17 cellular contexts compared by ENCODE assay signal in the genomic region with DNA sequence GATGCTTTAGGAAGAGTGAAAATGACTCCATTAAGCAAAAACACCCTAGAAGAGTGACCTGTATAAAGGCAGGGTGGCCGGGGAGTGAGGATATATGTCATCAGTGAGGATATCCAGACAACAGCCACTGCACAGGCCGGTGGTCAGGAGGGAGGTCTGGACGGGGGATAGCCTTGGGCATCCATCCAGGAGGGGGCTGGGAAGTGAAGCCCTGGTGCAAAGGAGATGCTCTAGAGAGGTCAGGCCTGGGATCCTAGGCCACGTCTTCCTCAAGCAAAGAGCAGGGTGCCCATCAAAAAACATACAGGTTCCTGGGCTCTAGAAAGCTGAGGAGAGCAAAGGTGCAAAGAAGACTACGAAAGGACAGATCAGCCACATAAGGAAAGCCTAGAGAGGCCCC. TPM values are rescaled to one million over a fixed set of nuclear protein-coding genes. Genes with fewer than 3 reads are reported as not detected.
DNase-seq lines count a peak whose midpoint lies in the region; FAIRE-seq and TF ChIP-seq lines count a peak whose summit lies in the region.
"Had no signal": no experiment of that assay in that cellular context is flagged by ENCODE, and none has a peak within 500 bp of the region (broad histone marks: within the 10 kb centered on the region; RNA-seq: fewer than 3 reads in every experiment).

No MANE protein-coding gene starts in this region.

- CTCF ChIA-PET in A673 (lab: Charles Lee): no interaction called here

- H3K4me1 Mint-ChIP-seq in astrocyte (ENCODE audit: low read depth, unreplicated experiment) (peaks cover 9% of the 10 kb centered on the region), immature natural killer cell (no peaks in the 10 kb centered on the region)

- H3K27ac ChIP-seq in A673 (ENCODE audit: low read depth, low read length, poor library complexity, severe bottlenecking): peak overlapping the region; percentile 55
- no peak overlapping the region for H3K27ac ChIP-seq in astrocyte (ENCODE audit: low read depth, low read length)
- H3K27ac ChIP-seq in layer of hippocampus (ENCODE audit: low read depth, low read length): peak overlapping the region; percentile 82
- H3K27ac ChIP-seq: SJSA1, thyroid gland had no signal

- POLR2A ChIA-PET in A673 (lab: Charles Lee; ENCODE audit: low non-redundant PET): no interaction called here

- H3K9ac ChIP-seq in astrocyte (ENCODE audit: low read length): peak overlapping the region; percentile 47

- H3K27me3 ChIP-seq in A673 (replicated peaks; ENCODE audit: insufficient read depth, low read depth, low read length, poor library complexity): no peaks in the 10 kb centered on the region
- H3K27me3 ChIP-seq in astrocyte (ENCODE audit: insufficient read depth, low read length): no peaks in the 10 kb centered on the region
- no peaks in the 10 kb centered on the region for H3K27me3 ChIP-seq in layer of hippocampus (ENCODE audit: control insufficient read depth, insufficient read depth, low read length)
- H3K27me3 ChIP-seq: SJSA1, thyroid gland had no signal

- no peak overlapping the region for H2AFZ ChIP-seq in astrocyte (ENCODE audit: low read depth, low read length)

- H3K9me3 Mint-ChIP-seq in astrocyte (ENCODE audit: unreplicated experiment): no peaks in the 10 kb centered on the region
- no peaks in the 10 kb centered on the region for H3K9me3 Mint-ChIP-seq in immature natural killer cell
- H3K9me3 Mint-ChIP-seq: activated naive CD8-positive, alpha-beta T cell treated with anti-CD3 and anti-CD28 coated beads for 36 hours had no signal

- no peak for FAIRE-seq in astrocyte (lab: Jason Lieb, UNC)
- FAIRE-seq: frontal cortex, GM18507 had no signal

- H3K4me3 ChIP-seq in A673 (ENCODE audit: low read depth, low read length, poor library complexity, severe bottlenecking) (peak overlapping the region; percentile 5), astrocyte (ENCODE audit: insufficient read depth, low read depth, low read length) (no peak overlapping the region)
- H3K4me3 ChIP-seq: SJSA1, thyroid gland had no signal

- H3K36me3 ChIP-seq in A673 (ENCODE audit: insufficient read depth, low read length, poor library complexity, severe bottlenecking) (no peaks in the 10 kb centered on the region), astrocyte (ENCODE audit: insufficient read depth, low read length) (no peaks in the 10 kb centered on the region)
- H3K36me3 ChIP-seq: SJSA1, thyroid gland had no signal

- H3K27me3 Mint-ChIP-seq in astrocyte (ENCODE audit: low read depth, unreplicated experiment): no peaks in the 10 kb centered on the region
- peaks cover 4 to 9% (median 4%) of the 10 kb centered on the region in 3 donors for H3K27me3 Mint-ChIP-seq in immature natural killer cell (ENCODE audit: low read depth in 3 of 3)

- peaks cover 47% of the 10 kb centered on the region for H3K4me1 ChIP-seq in A673 (ENCODE audit: insufficient read depth, low read length, poor library complexity, severe bottlenecking)
- H3K4me1 ChIP-seq in astrocyte (ENCODE audit: insufficient read depth, low read length): peaks cover 14% of the 10 kb centered on the region

- H3K79me2 ChIP-seq in astrocyte (ENCODE audit: insufficient read depth, low read length): peaks cover 91% of the 10 kb centered on the region

- peaks cover 68% of the 10 kb centered on the region for H4K20me1 ChIP-seq in astrocyte (ENCODE audit: insufficient read depth, low read length)

- intact Hi-C loops in A673 (cut with micrococcal nuclease; ENCODE audit: unreplicated experiment): no loop called here

- peak overlapping the region; percentile 73 for H3K4me2 ChIP-seq in astrocyte (ENCODE audit: low read length)

- TF ChIP-seq CTCF in A673 (conservative IDR thresholded peaks at IDR 0.05; ENCODE audit: low read depth, low read length): no peak
- TF ChIP-seq CTCF in astrocyte (IDR thresholded peaks at IDR 0.05; ENCODE audit: insufficient read depth, low read depth, low read length): no peak

- H3K27ac Mint-ChIP-seq in astrocyte (ENCODE audit: unreplicated experiment) (peak overlapping the region; percentile 56), immature natural killer cell (no peak overlapping the region)
- H3K27ac Mint-ChIP-seq: activated naive CD8-positive, alpha-beta T cell treated with anti-CD3 and anti-CD28 coated beads for 36 hours had no signal

- H3K36me3 Mint-ChIP-seq in astrocyte (ENCODE audit: low read depth, unreplicated experiment) (peaks cover 4% of the 10 kb centered on the region), immature natural killer cell (no peaks in the 10 kb centered on the region)
- H3K36me3 Mint-ChIP-seq: activated naive CD8-positive, alpha-beta T cell treated with anti-CD3 and anti-CD28 coated beads for 36 hours had no signal

- DNase-seq in A673 (ENCODE audit: low spot score) (no peak), ELF-1 (ENCODE audit: low read depth, low spot score) (peak; percentile 64), astrocyte (ENCODE audit: low read depth) (no peak), NCI-H446 treated with DMSO at 0.1 percent for 48 hours (lab: John Stamatoyannopoulos, UW) (no peak), T-helper 1 cell (no peak), NCI-H2171 (lab: John Stamatoyannopoulos, UW) (no peak), immature natural killer cell (no peak)
- DNase-seq: activated naive CD8-positive, alpha-beta T cell treated with anti-CD3 and anti-CD28 coated beads for 36 hours; NCI-H1092; NCI-H2171 treated with DMSO at 0.1 percent for 48 hours; right cardiac atrium; stimulated activated CD4-positive, alpha-beta T cell treated with anti-CD3 and anti-CD28 coated beads, Interleukin-15, amount 100 ng/mL, for 24 hours; thyroid gland had no signal

- H3K4me3 Mint-ChIP-seq in astrocyte (ENCODE audit: unreplicated experiment): no peak overlapping the region
- H3K4me3 Mint-ChIP-seq in immature natural killer cell: no peak overlapping the region
- H3K4me3 Mint-ChIP-seq: activated naive CD8-positive, alpha-beta T cell treated with anti-CD3 and anti-CD28 coated beads for 36 hours had no signal

- BruUV-seq in A673 (replicated peaks; lab: Mats Ljungman, UMichigan): no TSS peak

- H3K9me3 ChIP-seq in A673 (ENCODE audit: low read depth, low read length, poor library complexity, severe bottlenecking) (no peaks in the 10 kb centered on the region), astrocyte (ENCODE audit: insufficient read depth, low read depth, low read length) (no peaks in the 10 kb centered on the region)
- H3K9me3 ChIP-seq: SJSA1, thyroid gland had no signal

RNA-seq across cellular contexts. Expression of a gene that starts 25.6 kb away (rescaled TPM):
- total RNA-seq in A673 (2021): 46.5 and 47.1 TPM in 2 replicates
- total RNA-seq in astrocyte: 51.9 TPM in 2 replicates
- 1 to 10 TPM in 2 of 3 donors, under 1 TPM in 1; 0.62 to 2.4 (median 1.1) TPM for polyA plus RNA-seq in immature natural killer cell
